Comparison of ENCODE assay signal across 1 cellular context in the genomic region with DNA sequence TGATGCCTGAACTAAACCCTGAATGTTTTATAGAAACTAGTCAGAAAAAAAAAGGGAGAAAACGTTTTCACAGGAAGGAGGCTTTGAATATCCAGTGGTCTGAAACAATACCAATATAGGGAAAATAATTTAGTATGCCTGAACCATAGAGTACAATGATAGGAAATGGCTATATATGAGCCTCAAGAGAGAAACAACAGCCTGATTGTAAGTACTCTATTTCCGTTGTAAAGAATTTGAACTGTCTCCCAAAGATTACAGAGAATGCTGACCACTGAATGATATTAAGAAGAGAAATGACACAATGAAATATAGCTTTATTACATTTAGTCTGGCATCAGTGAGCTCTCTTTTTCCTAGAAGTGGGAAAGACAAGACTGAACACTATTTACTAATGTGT.
TF ChIP-seq lines count a peak whose summit lies in the region.

No MANE protein-coding gene starts in this region.

TF ChIP-seq in endothelial cell of umbilical vein, 7 proteins besides CTCF, POLR2A, EP300 and RAD21:
- TF ChIP-seq, protein P1, sequence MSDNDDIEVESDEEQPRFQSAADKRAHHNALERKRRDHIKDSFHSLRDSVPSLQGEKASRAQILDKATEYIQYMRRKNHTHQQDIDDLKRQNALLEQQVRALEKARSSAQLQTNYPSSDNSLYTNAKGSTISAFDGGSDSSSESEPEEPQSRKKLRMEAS (IDR thresholded peaks at IDR 0.05; ENCODE audit: insufficient read depth, insufficient read length): no peak
- no peak for TF ChIP-seq JUN (IDR thresholded peaks at IDR 0.05; ENCODE audit: borderline replicate concordance, insufficient read depth, insufficient read length, low read depth)
- TF ChIP-seq MYC (IDR thresholded peaks at IDR 0.05; ENCODE audit: low read depth, low read length): no peak
- no peak for TF ChIP-seq FOS (IDR thresholded peaks at IDR 0.05; ENCODE audit: borderline replicate concordance, insufficient read depth, low read length)
- no peak for TF ChIP-seq POLR2AphosphoS5 (IDR thresholded peaks at IDR 0.05; ENCODE audit: insufficient read depth, low read depth, low read length)
- no peak for TF ChIP-seq GATA2 (IDR thresholded peaks at IDR 0.05; ENCODE audit: insufficient read depth, insufficient read length, low read depth, low read length)
- TF ChIP-seq EZH2 (IDR thresholded peaks at IDR 0.05; ENCODE audit: borderline replicate concordance, low read depth, low read length, severe bottlenecking): no peak
